In genomic region chr17:40556884-40557414, GRCh38 we compare ENCODE assay signal across 9 cellular contexts. TPM values are rescaled to one million over a fixed set of nuclear protein-coding genes. Genes with fewer than 3 reads are reported as not detected.
DNase-seq lines count a peak whose midpoint lies in the region; ATAC-seq and TF ChIP-seq lines count a peak whose summit lies in the region.
"Had no signal": no experiment of that assay in that cellular context is flagged by ENCODE, and none has a peak within 500 bp of the region (broad histone marks: within the 10 kb centered on the region; RNA-seq: fewer than 3 reads in every experiment).

No MANE protein-coding gene starts in this region.

- no peaks in the 10 kb centered on the region for H3K79me2 ChIP-seq in GM23338 (replicated peaks; ENCODE audit: insufficient read depth)

- H3K36me3 ChIP-seq in GM23338 (ENCODE audit: insufficient read depth), result no peaks in the 10 kb centered on the region
- H3K36me3 ChIP-seq in skeletal muscle satellite cell (ENCODE audit: insufficient read depth, low read length), result peaks cover 17% of the 10 kb centered on the region

- no peaks in the 10 kb centered on the region for H3K9me3 ChIP-seq in skeletal muscle satellite cell (replicated peaks; ENCODE audit: low read length)

- H3K4me2 ChIP-seq in GM23338 (no peak overlapping the region), skeletal muscle satellite cell (ENCODE audit: low read length) (peak overlapping the region; percentile 37)

- peak overlapping the region; percentile 63; the same call in 1 of the 2 replicates for H2AFZ ChIP-seq in GM23338

- H3F3A ChIP-seq in GM23338 (replicated peaks; ENCODE audit: low read depth), result no peaks in the 10 kb centered on the region

- intact Hi-C loops in left cardiac atrium (cut with DNase I), result loop anchor here in 1 of 2 donors (5.0 kb wide), 1 partner anchor 115 kb away; the partner anchor contains the start of gene IGFBP4

- H3K9ac ChIP-seq in skeletal muscle satellite cell (ENCODE audit: low read depth, low read length), result peak overlapping the region; percentile 50

- no peak overlapping the region for H3K27ac Mint-ChIP-seq in GM23338

- H4K20me1 ChIP-seq in GM23338 (replicated peaks; ENCODE audit: insufficient read depth), result no peaks in the 10 kb centered on the region

- H3K36me3 Mint-ChIP-seq in GM23338 (ENCODE audit: low read depth), result no peaks in the 10 kb centered on the region

- TF ChIP-seq CTCF in GM23338 (conservative IDR thresholded peaks at IDR 0.05; ENCODE audit: low read depth in 2 of 2), result no peak
- no peak for TF ChIP-seq CTCF in VCaP (conservative IDR thresholded peaks at IDR 0.05)

- DNase-seq in GM23338 (ENCODE audit: low spot score) (no peak), left cardiac atrium (peak; percentile 63), activated gamma-delta T cell treated with Interleukin-2 at 50 U/mL for 16 hours (no peak), NCI-H1092 treated with DMSO at 0.1 percent for 48 hours (lab: John Stamatoyannopoulos, UW) (no peak), NCI-H2081 treated with DMSO at 0.1 percent for 48 hours (lab: John Stamatoyannopoulos, UW) (no peak), AML-193 (lab: John Stamatoyannopoulos, UW) (no peak)
- DNase-seq: activated CD4-positive, alpha-beta T cell treated with anti-CD3 and anti-CD28 coated beads for 4 hours had no signal

- H3K27me3 Mint-ChIP-seq in GM23338 (ENCODE audit: insufficient read depth, low read depth, poor library complexity), result peaks cover 17% of the 10 kb centered on the region

- no peak for ATAC-seq in GM23338
- peak in 1 of 2 donors; percentile 10 for ATAC-seq in left cardiac atrium

- no peak overlapping the region for H3K4me3 ChIP-seq in GM23338
- peak overlapping the region; percentile 28 for H3K4me3 ChIP-seq in skeletal muscle satellite cell (ENCODE audit: low read length)

- H3K4me1 Mint-ChIP-seq in GM23338, result peaks cover 25% of the 10 kb centered on the region

- H3K27ac ChIP-seq in GM23338 (ENCODE audit: low read depth) (no peak overlapping the region), VCaP (peak overlapping the region; percentile 73; the same call in 1 of the 2 replicates)

- H3K9me2 ChIP-seq in GM23338 (ENCODE audit: insufficient read depth), result no peaks in the 10 kb centered on the region

- H3K27me3 ChIP-seq in GM23338 (ENCODE audit: insufficient read depth), result no peaks in the 10 kb centered on the region
- H3K27me3 ChIP-seq in skeletal muscle satellite cell (ENCODE audit: control insufficient read depth, insufficient read depth, low read length), result no peaks in the 10 kb centered on the region

- no peaks in the 10 kb centered on the region for H3K9me3 Mint-ChIP-seq in GM23338

- no peak overlapping the region for H3K4me3 Mint-ChIP-seq in GM23338

- H3K4me1 ChIP-seq in GM23338 (ENCODE audit: insufficient read depth) (no peaks in the 10 kb centered on the region; the same call in 1 of the 2 replicates), skeletal muscle satellite cell (ENCODE audit: control insufficient read depth, insufficient read depth, low read length) (peaks cover 63% of the 10 kb centered on the region)

TF ChIP-seq in GM23338, 12 proteins besides CTCF, POLR2A, EP300 and RAD21 (continues in another document):
- TF ChIP-seq JUNB (IDR thresholded peaks at IDR 0.05; ENCODE audit: unreplicated experiment) (no peak), ETS1 (IDR thresholded peaks at IDR 0.05) (no peak), EZH2 (IDR thresholded peaks at IDR 0.05; ENCODE audit: low read depth, unreplicated experiment) (no peak), CREB1 (CRISPR knock-in tag; IDR thresholded peaks at IDR 0.05; ENCODE audit: low read depth) (no peak)
- TF ChIP-seq, protein P1, sequence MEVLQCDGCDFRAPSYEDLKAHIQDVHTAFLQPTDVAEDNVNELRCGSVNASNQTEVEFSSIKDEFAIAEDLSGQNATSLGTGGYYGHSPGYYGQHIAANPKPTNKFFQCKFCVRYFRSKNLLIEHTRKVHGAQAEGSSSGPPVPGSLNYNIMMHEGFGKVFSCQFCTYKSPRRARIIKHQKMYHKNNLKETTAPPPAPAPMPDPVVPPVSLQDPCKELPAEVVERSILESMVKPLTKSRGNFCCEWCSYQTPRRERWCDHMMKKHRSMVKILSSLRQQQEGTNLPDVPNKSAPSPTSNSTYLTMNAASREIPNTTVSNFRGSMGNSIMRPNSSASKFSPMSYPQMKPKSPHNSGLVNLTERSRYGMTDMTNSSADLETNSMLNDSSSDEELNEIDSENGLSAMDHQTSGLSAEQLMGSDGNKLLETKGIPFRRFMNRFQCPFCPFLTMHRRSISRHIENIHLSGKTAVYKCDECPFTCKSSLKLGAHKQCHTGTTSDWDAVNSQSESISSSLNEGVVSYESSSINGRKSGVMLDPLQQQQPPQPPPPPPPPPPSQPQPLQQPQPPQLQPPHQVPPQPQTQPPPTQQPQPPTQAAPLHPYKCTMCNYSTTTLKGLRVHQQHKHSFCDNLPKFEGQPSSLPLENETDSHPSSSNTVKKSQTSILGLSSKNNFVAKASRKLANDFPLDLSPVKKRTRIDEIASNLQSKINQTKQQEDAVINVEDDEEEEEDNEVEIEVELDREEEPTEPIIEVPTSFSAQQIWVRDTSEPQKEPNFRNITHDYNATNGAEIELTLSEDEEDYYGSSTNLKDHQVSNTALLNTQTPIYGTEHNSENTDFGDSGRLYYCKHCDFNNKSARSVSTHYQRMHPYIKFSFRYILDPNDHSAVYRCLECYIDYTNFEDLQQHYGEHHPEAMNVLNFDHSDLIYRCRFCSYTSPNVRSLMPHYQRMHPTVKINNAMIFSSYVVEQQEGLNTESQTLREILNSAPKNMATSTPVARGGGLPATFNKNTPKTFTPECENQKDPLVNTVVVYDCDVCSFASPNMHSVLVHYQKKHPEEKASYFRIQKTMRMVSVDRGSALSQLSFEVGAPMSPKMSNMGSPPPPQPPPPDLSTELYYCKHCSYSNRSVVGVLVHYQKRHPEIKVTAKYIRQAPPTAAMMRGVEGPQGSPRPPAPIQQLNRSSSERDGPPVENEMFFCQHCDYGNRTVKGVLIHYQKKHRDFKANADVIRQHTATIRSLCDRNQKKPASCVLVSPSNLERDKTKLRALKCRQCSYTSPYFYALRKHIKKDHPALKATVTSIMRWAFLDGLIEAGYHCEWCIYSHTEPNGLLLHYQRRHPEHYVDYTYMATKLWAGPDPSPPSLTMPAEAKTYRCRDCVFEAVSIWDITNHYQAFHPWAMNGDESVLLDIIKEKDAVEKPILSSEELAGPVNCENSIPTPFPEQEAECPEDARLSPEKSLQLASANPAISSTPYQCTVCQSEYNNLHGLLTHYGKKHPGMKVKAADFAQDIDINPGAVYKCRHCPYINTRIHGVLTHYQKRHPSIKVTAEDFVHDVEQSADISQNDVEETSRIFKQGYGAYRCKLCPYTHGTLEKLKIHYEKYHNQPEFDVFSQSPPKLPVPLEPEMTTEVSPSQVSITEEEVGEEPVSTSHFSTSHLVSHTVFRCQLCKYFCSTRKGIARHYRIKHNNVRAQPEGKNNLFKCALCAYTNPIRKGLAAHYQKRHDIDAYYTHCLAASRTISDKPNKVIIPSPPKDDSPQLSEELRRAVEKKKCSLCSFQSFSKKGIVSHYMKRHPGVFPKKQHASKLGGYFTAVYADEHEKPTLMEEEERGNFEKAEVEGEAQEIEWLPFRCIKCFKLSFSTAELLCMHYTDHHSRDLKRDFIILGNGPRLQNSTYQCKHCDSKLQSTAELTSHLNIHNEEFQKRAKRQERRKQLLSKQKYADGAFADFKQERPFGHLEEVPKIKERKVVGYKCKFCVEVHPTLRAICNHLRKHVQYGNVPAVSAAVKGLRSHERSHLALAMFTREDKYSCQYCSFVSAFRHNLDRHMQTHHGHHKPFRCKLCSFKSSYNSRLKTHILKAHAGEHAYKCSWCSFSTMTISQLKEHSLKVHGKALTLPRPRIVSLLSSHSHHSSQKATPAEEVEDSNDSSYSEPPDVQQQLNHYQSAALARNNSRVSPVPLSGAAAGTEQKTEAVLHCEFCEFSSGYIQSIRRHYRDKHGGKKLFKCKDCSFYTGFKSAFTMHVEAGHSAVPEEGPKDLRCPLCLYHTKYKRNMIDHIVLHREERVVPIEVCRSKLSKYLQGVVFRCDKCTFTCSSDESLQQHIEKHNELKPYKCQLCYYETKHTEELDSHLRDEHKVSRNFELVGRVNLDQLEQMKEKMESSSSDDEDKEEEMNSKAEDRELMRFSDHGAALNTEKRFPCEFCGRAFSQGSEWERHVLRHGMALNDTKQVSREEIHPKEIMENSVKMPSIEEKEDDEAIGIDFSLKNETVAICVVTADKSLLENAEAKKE (CRISPR knock-in tag; IDR thresholded peaks at IDR 0.05), result no peak

RNA-seq across cellular contexts. Expression of gene CCR7, which starts 8.3 kb away (rescaled TPM):
- total RNA-seq in GM23338 (2014; rRNA removed; shearing (Covaris generic)), result 0.59 TPM in 1 of 2 replicates, not detected in the other
- 0.37 and 0.75 TPM in 2 replicates for polyA plus RNA-seq in GM23338 (2016; fragmentation: Nextera tagmentation; extraction: Ambion mirVana)
- under 1 TPM; 0.29 to 0.53 TPM for total RNA-seq in left cardiac atrium
- total RNA-seq in skeletal muscle satellite cell (2012; rRNA removed), result 0.25 and 0.66 TPM in 2 replicates

RNA-seq across cellular contexts. Expression of gene TNS4, which starts 55.5 kb away (rescaled TPM):
- total RNA-seq in GM23338 (2014; rRNA removed; shearing (Covaris generic)), result 0.08 and 4.9 TPM in 2 replicates
- 0.31 and 0.64 TPM in 2 replicates for polyA plus RNA-seq in GM23338 (2016; fragmentation: Nextera tagmentation; extraction: Ambion mirVana)
- total RNA-seq in left cardiac atrium, result not detected
- under 0.01 and 0.22 TPM in 2 replicates for total RNA-seq in skeletal muscle satellite cell (2012; rRNA removed)
